In genomic region chr12:51147309-51147708, GRCh38 we compare ENCODE assay signal across 15 cellular contexts. TPM values are rescaled to one million over a fixed set of nuclear protein-coding genes. Genes with fewer than 3 reads are reported as not detected.
DNase-seq lines count a peak whose midpoint lies in the region; ATAC-seq and TF ChIP-seq lines count a peak whose summit lies in the region.
"Had no signal": no experiment of that assay in that cellular context is flagged by ENCODE, and none has a peak within 500 bp of the region (broad histone marks: within the 10 kb centered on the region; RNA-seq: fewer than 3 reads in every experiment).

No MANE protein-coding gene starts in this region.

- peak overlapping the region; percentile 4 for H3K27ac Mint-ChIP-seq in endodermal cell
- H3K27ac Mint-ChIP-seq: B cell; CD4-positive, alpha-beta T cell had no signal

- H3K27me3 ChIP-seq in right cardiac atrium (ENCODE audit: control insufficient read depth, insufficient read depth) (no peaks in the 10 kb centered on the region), endodermal cell (ENCODE audit: control insufficient read depth, insufficient read depth, low read length, poor library complexity, severe bottlenecking) (no peaks in the 10 kb centered on the region)
- H3K27me3 ChIP-seq: BLaER1 treated with 17β-estradiol and CSF1 and Interleukin-3, amounts not matched to agents 10 nM and 100 nM had no signal

- H3K36me3 ChIP-seq in endodermal cell (ENCODE audit: control insufficient read depth, insufficient read depth, low read length): no peaks in the 10 kb centered on the region
- H3K36me3 ChIP-seq: BLaER1 treated with 17β-estradiol and CSF1 and Interleukin-3, amounts not matched to agents 10 nM and 100 nM had no signal

- H3K9me3 Mint-ChIP-seq in endodermal cell: peaks cover 2% of the 10 kb centered on the region
- H3K9me3 Mint-ChIP-seq: CD4-positive, alpha-beta T cell; H9 had no signal

- TF ChIP-seq CTCF in VCaP (conservative IDR thresholded peaks at IDR 0.05) (no peak), endodermal cell (conservative IDR thresholded peaks at IDR 0.05) (no peak)

- no peaks in the 10 kb centered on the region for H3K4me1 ChIP-seq in right cardiac atrium (ENCODE audit: control insufficient read depth, insufficient read depth, low read length)
- no peaks in the 10 kb centered on the region for H3K4me1 ChIP-seq in endodermal cell (ENCODE audit: control insufficient read depth, insufficient read depth, low read length)
- H3K4me1 ChIP-seq: BLaER1 treated with 17β-estradiol and CSF1 and Interleukin-3, amounts not matched to agents 10 nM and 100 nM had no signal

- H3K9ac ChIP-seq in endodermal cell (ENCODE audit: extremely low read depth, low read length, poor library complexity, severe bottlenecking): no peak overlapping the region
- H3K9ac ChIP-seq: BLaER1 treated with 17β-estradiol and CSF1 and Interleukin-3, amounts not matched to agents 10 nM and 100 nM had no signal

- H3K27ac ChIP-seq in right cardiac atrium (ENCODE audit: low read length) (no peak overlapping the region), VCaP (peak overlapping the region; percentile 83), endodermal cell (ENCODE audit: low read depth, low read length) (no peak overlapping the region)
- H3K27ac ChIP-seq: BLaER1 treated with 17β-estradiol and CSF1 and Interleukin-3, amounts not matched to agents 10 nM and 100 nM had no signal

- H3K4me1 Mint-ChIP-seq in endodermal cell: peaks cover 8% of the 10 kb centered on the region

- H3K9me3 ChIP-seq in right cardiac atrium (ENCODE audit: control insufficient read depth, low read length): no peaks in the 10 kb centered on the region
- no peaks in the 10 kb centered on the region for H3K9me3 ChIP-seq in endodermal cell (ENCODE audit: control insufficient read depth, low read length)
- H3K9me3 ChIP-seq: BLaER1 treated with 17β-estradiol and CSF1 and Interleukin-3, amounts not matched to agents 10 nM and 100 nM had no signal

- H3K27me3 Mint-ChIP-seq in endodermal cell (ENCODE audit: insufficient read depth): no peaks in the 10 kb centered on the region
- H3K27me3 Mint-ChIP-seq: B cell; CD4-positive, alpha-beta T cell had no signal

- H3K4me3 ChIP-seq in right cardiac atrium (ENCODE audit: low read length): no peak overlapping the region
- H3K4me3 ChIP-seq in endodermal cell (ENCODE audit: low read length): no peak overlapping the region
- H3K4me3 ChIP-seq: BLaER1 treated with 17β-estradiol and CSF1 and Interleukin-3, amounts not matched to agents 10 nM and 100 nM had no signal

- peaks cover 8% of the 10 kb centered on the region for H3K36me3 Mint-ChIP-seq in endodermal cell (ENCODE audit: low read depth)

- no peak overlapping the region for H3K4me3 Mint-ChIP-seq in endodermal cell
- H3K4me3 Mint-ChIP-seq: B cell; CD4-positive, alpha-beta T cell; H9 had no signal

- intact Hi-C loops in left ventricle myocardium superior (cut with micrococcal nuclease): no loop called here
- intact Hi-C loops in right cardiac atrium (cut with DNase I): no loop called here

- DNase-seq in left ventricle myocardium superior (no peak), right cardiac atrium (no peak), endodermal cell (no peak), mucosa of gallbladder (ENCODE audit: low spot score) (no peak), SKM-1 treated with dmso at 0.1 percent for 144 hours (lab: John Stamatoyannopoulos, UW; ENCODE audit: unreplicated experiment) (no peak)
- no peak for DNase-seq in activated CD4-positive, alpha-beta T cell treated with anti-CD3 and anti-CD28 coated beads for 48 hours
- DNase-seq: 8988T; Calu3; CD4-positive, alpha-beta T cell; DMS79 treated with DMSO at 0.1 percent for 48 hours; GF-D8; H9 had no signal

- ATAC-seq in left ventricle myocardium superior (peak; percentile 55), right cardiac atrium (no peak)

- WGBS in right cardiac atrium: 57% methylated on average over 1 of the region's 1 CpG
- WGBS in endodermal cell (ENCODE audit: insufficient coverage in 1 of 2, insufficient read length in 1 of 2), 2 experiments: 84 to 88% methylated on average over 1 of the region's 1 CpG

RNA-seq across cellular contexts. Expression of gene TFCP2, which starts 25.6 kb away (rescaled TPM):
- 24.2 TPM for total RNA-seq in left ventricle myocardium superior
- total RNA-seq in right cardiac atrium: 10 to 100 TPM; 17.4 to 25.1 (median 20.3) TPM
- polyA plus RNA-seq in right cardiac atrium: 11.8 TPM
- 10 to 100 TPM; 44.1 to 47.2 TPM for total RNA-seq in endodermal cell
- 36.5 TPM for polyA plus RNA-seq in endodermal cell (2013, experiment 1 of 2)
- 37.0 TPM for polyA plus RNA-seq in endodermal cell (2013, experiment 2 of 2)
- total RNA-seq in mucosa of gallbladder: 31.8 TPM
